ENCODE assay signal across 8 cellular contexts in the genomic region with DNA sequence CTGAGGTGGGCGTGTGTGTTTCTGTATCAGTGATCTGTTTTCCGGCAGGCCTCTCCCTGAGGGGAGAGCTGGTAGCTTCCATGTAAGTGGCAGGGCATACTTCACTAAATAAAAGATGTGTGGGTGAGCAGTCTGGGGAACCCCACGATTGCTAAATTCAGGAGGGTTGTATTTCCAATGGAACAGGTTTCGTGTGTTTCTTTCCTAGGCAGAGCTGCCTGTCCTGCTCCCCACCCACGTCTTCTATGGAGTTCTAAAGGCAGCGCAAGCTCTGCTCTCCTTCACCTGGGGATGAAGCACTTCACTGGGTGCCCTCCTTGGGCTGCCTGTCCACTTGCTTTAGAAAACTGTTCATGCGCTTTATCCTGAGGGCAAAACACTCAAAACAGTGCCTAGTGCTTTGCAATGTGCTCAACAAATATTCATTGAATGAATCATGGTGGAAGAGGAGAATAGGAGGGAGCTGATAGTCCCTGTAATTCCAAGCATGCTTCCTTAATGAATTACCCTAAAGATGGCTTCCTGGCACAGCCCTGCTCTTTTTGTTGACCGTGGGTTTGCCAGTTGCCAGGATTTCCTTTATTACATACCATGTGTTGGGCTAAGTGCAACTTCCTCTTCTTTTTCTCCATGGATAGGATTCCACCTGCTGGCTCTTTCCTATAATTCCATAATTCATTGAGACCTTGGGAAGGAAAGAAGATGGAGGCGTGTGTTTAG. TPM values are rescaled to one million over a fixed set of nuclear protein-coding genes. Genes with fewer than 3 reads are reported as not detected.
DNase-seq lines count a peak whose midpoint lies in the region; ATAC-seq and TF ChIP-seq lines count a peak whose summit lies in the region.

No MANE protein-coding gene starts in this region.

- intact Hi-C loops in OCI-LY7 (cut with micrococcal nuclease; ENCODE audit: unreplicated experiment): no loop called here
- intact Hi-C loops in sciatic nerve (cut with DNase I): no loop called here

- peak; percentile 76 for DNase-seq in DMS53 (lab: John Stamatoyannopoulos, UW)
- DNase-seq in NCI-H146 (lab: John Stamatoyannopoulos, UW): peak; percentile 44
- peak; percentile 78 for DNase-seq in cardiac fibroblast (ENCODE audit: low read depth in 2 of 2)
- no peak for DNase-seq in neural progenitor cell (ENCODE audit: low spot score)
- no peak for DNase-seq in Karpas-422
- DNase-seq in OCI-LY7 (ENCODE audit: low spot score): no peak
- no peak for DNase-seq in sciatic nerve (ENCODE audit: low spot score)
- DNase-seq in HuH-7.5 (ENCODE audit: low spot score): no peak

- H3K27me3 ChIP-seq in neural progenitor cell (no peaks in the 10 kb centered on the region), Karpas-422 (ENCODE audit: low read length) (no peaks in the 10 kb centered on the region)

- H3F3A ChIP-seq in neural progenitor cell (ENCODE audit: low read depth): peaks cover under 1% of the 10 kb centered on the region

- CTCF ChIA-PET in OCI-LY7 (lab: Charles Lee; ENCODE audit: unreplicated experiment): no interaction called here

- H3K4me1 ChIP-seq in neural progenitor cell: no peaks in the 10 kb centered on the region
- no peaks in the 10 kb centered on the region for H3K4me1 ChIP-seq in Karpas-422 (ENCODE audit: low read length)
- H3K4me1 ChIP-seq in OCI-LY7 (ENCODE audit: insufficient read depth, low read length, poor library complexity, severe bottlenecking): no peaks in the 10 kb centered on the region

- no peak overlapping the region for H3K4me3 Mint-ChIP-seq in neural progenitor cell

- H3K4me2 ChIP-seq in neural progenitor cell (no peak overlapping the region), Karpas-422 (ENCODE audit: low read depth, low read length, poor library complexity, severe bottlenecking) (no peak overlapping the region), OCI-LY7 (ENCODE audit: low read length) (no peak overlapping the region)

- H3K4me1 Mint-ChIP-seq in neural progenitor cell: no peaks in the 10 kb centered on the region

- H3K9me3 ChIP-seq in neural progenitor cell (ENCODE audit: low read depth) (no peaks in the 10 kb centered on the region), Karpas-422 (ENCODE audit: low read length) (no peaks in the 10 kb centered on the region), OCI-LY7 (ENCODE audit: low read length) (no peaks in the 10 kb centered on the region)

- H3K79me2 ChIP-seq in neural progenitor cell (ENCODE audit: low read depth) (no peaks in the 10 kb centered on the region), Karpas-422 (ENCODE audit: low read length) (no peaks in the 10 kb centered on the region), OCI-LY7 (ENCODE audit: insufficient read depth, low read depth, low read length) (no peaks in the 10 kb centered on the region)

- H2AFZ ChIP-seq in neural progenitor cell (replicated peaks) (peak overlapping the region; percentile 73), Karpas-422 (ENCODE audit: low read length) (no peak overlapping the region), OCI-LY7 (ENCODE audit: low read length) (no peak overlapping the region; the same call in 1 of the 2 replicates)

- H4K20me1 ChIP-seq in neural progenitor cell (ENCODE audit: low read depth) (no peaks in the 10 kb centered on the region), Karpas-422 (ENCODE audit: insufficient read depth, low read depth, low read length) (no peaks in the 10 kb centered on the region), OCI-LY7 (ENCODE audit: insufficient read depth, low read length) (no peaks in the 10 kb centered on the region)

- H3K9ac ChIP-seq in neural progenitor cell: no peak overlapping the region
- no peak overlapping the region for H3K9ac ChIP-seq in Karpas-422 (ENCODE audit: low read length)

- peaks cover 2% of the 10 kb centered on the region for H3K9me3 Mint-ChIP-seq in neural progenitor cell

- H3K36me3 ChIP-seq in neural progenitor cell (no peaks in the 10 kb centered on the region), Karpas-422 (ENCODE audit: insufficient read depth, low read length) (no peaks in the 10 kb centered on the region), OCI-LY7 (ENCODE audit: insufficient read depth, low read length) (no peaks in the 10 kb centered on the region)

- H3K9me2 ChIP-seq in Karpas-422 (replicated peaks; ENCODE audit: insufficient read depth, low read length) (no peaks in the 10 kb centered on the region), OCI-LY7 (ENCODE audit: insufficient read depth, low read length) (no peaks in the 10 kb centered on the region)

- H3K4me3 ChIP-seq in cardiac fibroblast (replicated peaks in 1 of 2; ENCODE audit: low read depth in 2 of 2, low read length in 2 of 2) (no peak overlapping the region), neural progenitor cell (no peak overlapping the region), Karpas-422 (ENCODE audit: low read length) (no peak overlapping the region), OCI-LY7 (ENCODE audit: low read depth, low read length, poor library complexity, severe bottlenecking) (no peak overlapping the region)

- H3K27ac Mint-ChIP-seq in neural progenitor cell: no peak overlapping the region

- H3K27me3 Mint-ChIP-seq in neural progenitor cell (ENCODE audit: insufficient read depth, low read depth): peaks cover 4% of the 10 kb centered on the region

- no TSS peak for BruUV-seq in OCI-LY7 (replicated peaks; lab: Mats Ljungman, UMichigan)

- ATAC-seq in sciatic nerve: no peak

- H3K27ac ChIP-seq in neural progenitor cell (no peak overlapping the region), Karpas-422 (ENCODE audit: low read length) (no peak overlapping the region), OCI-LY7 (ENCODE audit: low read depth, low read length, poor library complexity, severe bottlenecking) (no peak overlapping the region)

- POLR2A ChIA-PET in OCI-LY7 (lab: Charles Lee): interaction anchor here (0.7 kb wide), 1 partner anchor 13 kb away, joined by 3 read pairs; no protein-coding TSS in a partner anchor

- no peak for TF ChIP-seq CTCF in cardiac fibroblast (IDR thresholded peaks at IDR 0.05; ENCODE audit: low read depth, low read length)
- TF ChIP-seq CTCF in neural progenitor cell (IDR thresholded peaks at IDR 0.05): no peak
- no peak for TF ChIP-seq CTCF in OCI-LY7 (conservative IDR thresholded peaks at IDR 0.05; ENCODE audit: low read length)

- H3K36me3 Mint-ChIP-seq in neural progenitor cell: no peaks in the 10 kb centered on the region

RNA-seq across cellular contexts. Expression of gene SRPK2, which starts 50.6 kb away (rescaled TPM):
- total RNA-seq in neural progenitor cell (ENCODE audit: low replicate concordance) (44.2 and 54.1 TPM in 2 replicates), OCI-LY7 (2022) (26.8 and 31.7 TPM in 2 replicates), sciatic nerve (72.8 TPM)
- total RNA-seq in Karpas-422 (2014; rRNA removed; shearing (Covaris generic); ENCODE audit: low replicate concordance): 6.7 and 9.0 TPM in 2 replicates
- total RNA-seq in OCI-LY7 (2014; rRNA removed; shearing (Covaris generic)): 21.6 and 22.1 TPM in 2 replicates

Comparison
In these comparisons a context has a peak if more than half of its experiments do, and no peak if none do; other contexts are left out.
1. DNase-seq: peak in DMS53 (single experiment), NCI-H146 (single experiment) and cardiac fibroblast (2 of 2); none in neural progenitor cell (single experiment), Karpas-422 (single experiment), OCI-LY7 (single experiment), sciatic nerve (single experiment) and HuH-7.5 (single experiment).